ENCODE assay signal across 9 cellular contexts in the genomic region with DNA sequence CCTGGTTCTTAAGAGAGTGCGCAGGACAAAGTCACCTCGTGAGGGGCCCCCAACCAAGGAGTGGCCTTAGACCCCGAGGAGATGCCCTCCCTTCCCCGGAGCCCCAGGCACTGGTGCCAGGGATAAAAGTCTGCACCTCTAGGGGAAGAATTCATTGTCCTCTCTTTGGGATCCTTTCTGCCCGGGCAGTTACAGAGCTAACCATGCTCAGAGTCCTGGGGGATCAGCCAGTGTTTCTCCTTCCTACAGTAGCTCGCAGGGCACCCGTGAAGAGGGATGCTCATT. TPM values are rescaled to one million over a fixed set of nuclear protein-coding genes. Genes with fewer than 3 reads are reported as not detected.
DNase-seq lines count a peak whose midpoint lies in the region; ATAC-seq, FAIRE-seq and TF ChIP-seq lines count a peak whose summit lies in the region.
"Had no signal": no experiment of that assay in that cellular context is flagged by ENCODE, and none has a peak within 500 bp of the region (broad histone marks: within the 10 kb centered on the region; RNA-seq: fewer than 3 reads in every experiment).

No MANE protein-coding gene starts in this region.

- H3K9me3 ChIP-seq in right lobe of liver (no peaks in the 10 kb centered on the region), uterus (no peaks in the 10 kb centered on the region)
- H3K9me3 ChIP-seq: ovary had no signal

- FAIRE-seq in HTR-8/SVneo (lab: Jason Lieb, UNC): no peak

- intact Hi-C loops in natural killer cell (cut with micrococcal nuclease) (no loop called here), right lobe of liver (cut with DNase I) (no loop called here), uterus (cut with DNase I; ENCODE audit: low total_unique reads) (no loop called here)

- H3K4me3 ChIP-seq in right lobe of liver (peak overlapping the region in 2 of 3 donors; percentile 2 to 17), uterus (no peak overlapping the region)
- H3K4me3 ChIP-seq: ovary had no signal

- H3K36me3 ChIP-seq in right lobe of liver (no peaks in the 10 kb centered on the region), uterus (no peaks in the 10 kb centered on the region)
- H3K36me3 ChIP-seq: ovary had no signal

- H3K9me3 Mint-ChIP-seq in natural killer cell treated with Interleukin-12 subunit alpha and Interleukin-12 subunit beta and Interleukin-15 and Interleukin-18, amount 100 ng/mL, for 72 hours: no peaks in the 10 kb centered on the region
- no peaks in the 10 kb centered on the region for H3K9me3 Mint-ChIP-seq in natural killer cell
- no peaks in the 10 kb centered on the region for H3K9me3 Mint-ChIP-seq in activated naive CD8-positive, alpha-beta T cell treated with anti-CD3 and anti-CD28 coated beads, Interleukin-2, amount 50 U/mL, for 24 hours

- peak overlapping the region; percentile 80 to 93 for H3K27ac Mint-ChIP-seq in natural killer cell treated with Interleukin-12 subunit alpha and Interleukin-12 subunit beta and Interleukin-15 and Interleukin-18, amount 100 ng/mL, for 72 hours
- peak overlapping the region in 1 of 2 donors; percentile 86 for H3K27ac Mint-ChIP-seq in natural killer cell
- H3K27ac Mint-ChIP-seq in activated naive CD8-positive, alpha-beta T cell treated with anti-CD3 and anti-CD28 coated beads, Interleukin-2, amount 50 U/mL, for 24 hours: peak overlapping the region; percentile 80

- no peaks in the 10 kb centered on the region for H3K36me3 Mint-ChIP-seq in natural killer cell treated with Interleukin-12 subunit alpha and Interleukin-12 subunit beta and Interleukin-15 and Interleukin-18, amount 100 ng/mL, for 72 hours
- no peaks in the 10 kb centered on the region for H3K36me3 Mint-ChIP-seq in natural killer cell
- no peaks in the 10 kb centered on the region for H3K36me3 Mint-ChIP-seq in activated naive CD8-positive, alpha-beta T cell treated with anti-CD3 and anti-CD28 coated beads, Interleukin-2, amount 50 U/mL, for 24 hours (ENCODE audit: low read depth)

- no peak for ATAC-seq in natural killer cell treated with Interleukin-12 subunit alpha and Interleukin-12 subunit beta and Interleukin-15 and Interleukin-18, amount 100 ng/mL, for 72 hours
- ATAC-seq in natural killer cell (no peak), right lobe of liver (no peak), GM19328 (IDR thresholded peaks at IDR 0.05; ENCODE audit: unreplicated experiment) (no peak)
- no peak for ATAC-seq in activated naive CD8-positive, alpha-beta T cell treated with anti-CD3 and anti-CD28 coated beads, Interleukin-2, amount 50 U/mL, for 24 hours

- H3K4me3 Mint-ChIP-seq in natural killer cell treated with Interleukin-12 subunit alpha and Interleukin-12 subunit beta and Interleukin-15 and Interleukin-18, amount 100 ng/mL, for 72 hours: peak overlapping the region; percentile 76
- no peak overlapping the region for H3K4me3 Mint-ChIP-seq in natural killer cell
- H3K4me3 Mint-ChIP-seq in activated naive CD8-positive, alpha-beta T cell treated with anti-CD3 and anti-CD28 coated beads, Interleukin-2, amount 50 U/mL, for 24 hours: no peak overlapping the region

- H3K4me1 ChIP-seq in right lobe of liver: peaks cover 0 to 48% (median 21%) of the 10 kb centered on the region in 4 donors
- H3K4me1 ChIP-seq in uterus: peaks cover 8 to 9% of the 10 kb centered on the region in 2 donors

- no peak for TF ChIP-seq POLR2A in right lobe of liver (IDR thresholded peaks at IDR 0.05)
- no peak for TF ChIP-seq POLR2A in uterus (IDR thresholded peaks at IDR 0.05)

- DNase-seq in natural killer cell treated with Interleukin-12 subunit alpha and Interleukin-12 subunit beta and Interleukin-15 and Interleukin-18, amount 100 ng/mL, for 72 hours (ENCODE audit: low spot score): no peak
- DNase-seq in natural killer cell: no peak
- DNase-seq in activated naive CD8-positive, alpha-beta T cell treated with anti-CD3 and anti-CD28 coated beads, Interleukin-2, amount 50 U/mL, for 24 hours: no peak
- no peak for DNase-seq in right lobe of liver
- no peak for DNase-seq in uterus
- DNase-seq in HTR-8/SVneo (ENCODE audit: insufficient read length, low spot score): no peak
- DNase-seq in putamen (ENCODE audit: low spot score): no peak

- no peaks in the 10 kb centered on the region for H3K27me3 Mint-ChIP-seq in natural killer cell treated with Interleukin-12 subunit alpha and Interleukin-12 subunit beta and Interleukin-15 and Interleukin-18, amount 100 ng/mL, for 72 hours
- no peaks in the 10 kb centered on the region for H3K27me3 Mint-ChIP-seq in natural killer cell (ENCODE audit: low read depth in 2 of 2)
- no peaks in the 10 kb centered on the region for H3K27me3 Mint-ChIP-seq in activated naive CD8-positive, alpha-beta T cell treated with anti-CD3 and anti-CD28 coated beads, Interleukin-2, amount 50 U/mL, for 24 hours

- 69% methylated on average over 3 of the region's 7 CpGs for WGBS in right lobe of liver (ENCODE audit: insufficient coverage, low coverage, low lambda C conversion rate, missing lambda C conversion rate)

- no peak for TF ChIP-seq CTCF in natural killer cell (IDR thresholded peaks at IDR 0.05)
- no peak for TF ChIP-seq CTCF in right lobe of liver (IDR thresholded peaks at IDR 0.05)
- no peak for TF ChIP-seq CTCF in uterus (IDR thresholded peaks at IDR 0.05)

- H3K27me3 ChIP-seq in right lobe of liver (no peaks in the 10 kb centered on the region), uterus (no peaks in the 10 kb centered on the region)
- H3K27me3 ChIP-seq: ovary had no signal

- H3K4me1 Mint-ChIP-seq in natural killer cell treated with Interleukin-12 subunit alpha and Interleukin-12 subunit beta and Interleukin-15 and Interleukin-18, amount 100 ng/mL, for 72 hours (ENCODE audit: low read depth in 2 of 2): peaks cover 53 to 55% of the 10 kb centered on the region in 2 donors
- H3K4me1 Mint-ChIP-seq in natural killer cell: peaks cover 40 to 42% of the 10 kb centered on the region in 2 donors
- peaks cover 52% of the 10 kb centered on the region for H3K4me1 Mint-ChIP-seq in activated naive CD8-positive, alpha-beta T cell treated with anti-CD3 and anti-CD28 coated beads, Interleukin-2, amount 50 U/mL, for 24 hours

- H3K27ac ChIP-seq in right lobe of liver (peak overlapping the region; percentile 35 to 83 (median 83)), uterus (peak overlapping the region; percentile 18 to 53)

RNA-seq across cellular contexts. Expression of a gene that starts 3.0 kb away (rescaled TPM):
- 100 to 1,000 TPM in 1 of 2 donors, 10 to 100 TPM in 1; 63.0 to 112 TPM for total RNA-seq in natural killer cell treated with Interleukin-12 subunit alpha and Interleukin-12 subunit beta and Interleukin-15 and Interleukin-18, amount 100 ng/mL, for 72 hours
- total RNA-seq in natural killer cell (100 to 1,000 TPM in 2 of 3 donors, 10 to 100 TPM in 1; 95.0 to 122 (median 118) TPM), right lobe of liver (10 to 100 TPM; 17.3 to 58.7 (median 29.1) TPM), uterus (10 to 100 TPM; 19.0 to 52.3 (median 30.5) TPM)

Comparison
In these comparisons a context has a peak if more than half of its experiments do, and no peak if none do; other contexts are left out.
1. H3K4me3 ChIP-seq: peak in right lobe of liver (2 of 3); none in uterus (0 of 2).